9 cellular contexts compared by ENCODE assay signal in the genomic region with DNA sequence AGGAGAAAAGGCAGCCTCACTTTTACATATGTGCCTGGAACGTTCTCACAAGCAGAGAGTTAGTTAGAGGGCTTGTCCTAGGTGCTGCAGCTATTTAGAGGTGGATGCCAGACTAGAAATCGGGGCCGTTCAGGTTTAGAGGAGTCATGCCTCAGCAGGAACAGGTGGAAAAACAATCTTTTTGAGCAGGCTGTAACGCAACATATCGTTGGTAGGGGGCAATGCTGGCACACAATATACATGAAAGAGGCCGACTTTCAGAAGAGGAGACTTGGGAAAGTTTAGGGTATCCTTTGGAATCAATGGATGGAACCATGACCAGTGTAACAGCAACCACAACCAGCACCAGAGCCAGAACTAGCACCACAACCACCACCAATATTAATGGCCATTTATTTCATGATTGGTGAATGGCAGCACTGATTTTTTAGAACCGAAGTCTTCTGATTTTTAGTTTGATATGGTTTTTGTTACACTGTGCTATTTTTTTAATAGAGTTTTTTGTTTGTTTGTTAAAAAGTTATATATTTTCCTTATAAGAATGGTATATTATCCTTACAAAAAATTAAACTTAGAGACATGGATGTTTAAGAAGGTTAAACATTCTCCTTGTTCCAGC. TPM values are rescaled to one million over a fixed set of nuclear protein-coding genes. Genes with fewer than 3 reads are reported as not detected.
DNase-seq lines count a peak whose midpoint lies in the region; ATAC-seq and TF ChIP-seq lines count a peak whose summit lies in the region.
"Had no signal": no experiment of that assay in that cellular context is flagged by ENCODE, and none has a peak within 500 bp of the region (broad histone marks: within the 10 kb centered on the region; RNA-seq: fewer than 3 reads in every experiment).

No MANE protein-coding gene starts in this region.

- H3K27me3 Mint-ChIP-seq in stimulated activated memory B cell treated with anti-CD40 and anti-IgM and Interleukin-4, amounts not matched to agents 10 μg/mL and 1 μg/mL and 100 μg/mL, for 72 hours, result peaks cover 34% of the 10 kb centered on the region

- H3K4me1 Mint-ChIP-seq in stimulated activated memory B cell treated with anti-CD40 and anti-IgM and Interleukin-4, amounts not matched to agents 10 μg/mL and 1 μg/mL and 100 μg/mL, for 72 hours, result no peaks in the 10 kb centered on the region
- H3K4me1 Mint-ChIP-seq: activated naive CD4-positive, alpha-beta T cell treated with anti-CD3 and anti-CD28 coated beads, Interleukin-2, amount 50 U/mL, for 24 hours had no signal

- no peaks in the 10 kb centered on the region for H3K36me3 Mint-ChIP-seq in stimulated activated memory B cell treated with anti-CD40 and anti-IgM and Interleukin-4, amounts not matched to agents 10 μg/mL and 1 μg/mL and 100 μg/mL, for 72 hours
- H3K36me3 Mint-ChIP-seq: activated naive CD4-positive, alpha-beta T cell treated with anti-CD3 and anti-CD28 coated beads, Interleukin-2, amount 50 U/mL, for 24 hours had no signal

- H3K27ac ChIP-seq in cardiac muscle cell (no peak overlapping the region), dorsolateral prefrontal cortex (no peak overlapping the region)

- ATAC-seq in Right ventricle myocardium superior (ENCODE audit: poor library complexity), result no peak
- ATAC-seq in stimulated activated memory B cell treated with anti-CD40 and anti-IgM and Interleukin-4, amounts not matched to agents 10 μg/mL and 1 μg/mL and 100 μg/mL, for 72 hours, result peak; percentile 41
- ATAC-seq in HG02870 (IDR thresholded peaks at IDR 0.05; ENCODE audit: unreplicated experiment), result no peak

- intact Hi-C loops in Right ventricle myocardium superior (cut with DNase I), result loop anchor here (10.0 kb wide), 2 partner anchors 1251 to 1381 kb away; a partner anchor contains a TSS
- intact Hi-C loops in dorsolateral prefrontal cortex (cut with DNase I), result loop anchor here in 1 of 2 donors (5.0 kb wide), 2 partner anchors 623 to 1253 kb away; no protein-coding TSS in a partner anchor

- H3K27me3 ChIP-seq in cardiac muscle cell (no peaks in the 10 kb centered on the region), dorsolateral prefrontal cortex (no peaks in the 10 kb centered on the region)

- peak; percentile 25 to 68 for DNase-seq in cardiac muscle cell (ENCODE audit: low read depth in 1 of 2, low spot score in 1 of 2)
- no peak for DNase-seq in Right ventricle myocardium superior
- peak; percentile 76 for DNase-seq in NCI-H2171 treated with DMSO at 0.1 percent for 48 hours (lab: John Stamatoyannopoulos, UW)
- peak in 1 of 10 donors; percentile 19 for DNase-seq in dorsolateral prefrontal cortex
- DNase-seq in stimulated activated CD4-positive, alpha-beta T cell treated with anti-CD3 and anti-CD28 coated beads, Interleukin-12 subunit alpha, Interleukin-12 subunit beta, amount 100 ng/mL, for 4 hours, result no peak
- no peak for DNase-seq in NOMO-1 treated with dmso at 0.1 percent for 144 hours (lab: John Stamatoyannopoulos, UW; ENCODE audit: unreplicated experiment)

- no peak overlapping the region for H3K4me3 Mint-ChIP-seq in stimulated activated memory B cell treated with anti-CD40 and anti-IgM and Interleukin-4, amounts not matched to agents 10 μg/mL and 1 μg/mL and 100 μg/mL, for 72 hours
- H3K4me3 Mint-ChIP-seq: activated naive CD4-positive, alpha-beta T cell treated with anti-CD3 and anti-CD28 coated beads, Interleukin-2, amount 50 U/mL, for 24 hours had no signal

- no peak overlapping the region for H3K27ac Mint-ChIP-seq in stimulated activated memory B cell treated with anti-CD40 and anti-IgM and Interleukin-4, amounts not matched to agents 10 μg/mL and 1 μg/mL and 100 μg/mL, for 72 hours
- H3K27ac Mint-ChIP-seq: activated naive CD4-positive, alpha-beta T cell treated with anti-CD3 and anti-CD28 coated beads, Interleukin-2, amount 50 U/mL, for 24 hours had no signal

- no peaks in the 10 kb centered on the region for H3K9me3 ChIP-seq in cardiac muscle cell (ENCODE audit: low read depth)

- peaks cover 6% of the 10 kb centered on the region for H3K4me1 ChIP-seq in cardiac muscle cell (ENCODE audit: low read depth)

- TF ChIP-seq CTCF in cardiac muscle cell (IDR thresholded peaks at IDR 0.05; ENCODE audit: low read depth, low read length), result peak; percentile 41
- TF ChIP-seq CTCF in dorsolateral prefrontal cortex (IDR thresholded peaks at IDR 0.05 in 54 of 56, conservative IDR thresholded peaks at IDR 0.05 in 2 of 56; ENCODE audit: low read depth in 1 of 56, partially characterized antibody in 56 of 56), result peak in 40 of 56 donors; percentile 10 to 59 (median 30)

- H3K4me3 ChIP-seq in cardiac muscle cell (no peak overlapping the region), dorsolateral prefrontal cortex (no peak overlapping the region)

- H3K36me3 ChIP-seq in cardiac muscle cell, result no peaks in the 10 kb centered on the region

- H3K9me3 Mint-ChIP-seq in stimulated activated memory B cell treated with anti-CD40 and anti-IgM and Interleukin-4, amounts not matched to agents 10 μg/mL and 1 μg/mL and 100 μg/mL, for 72 hours, result no peaks in the 10 kb centered on the region
- H3K9me3 Mint-ChIP-seq: activated naive CD4-positive, alpha-beta T cell treated with anti-CD3 and anti-CD28 coated beads, Interleukin-2, amount 50 U/mL, for 24 hours had no signal

RNA-seq across cellular contexts. Expression of a gene that starts 14.9 kb away (rescaled TPM):
- 11.9 and 17.3 TPM in 2 replicates for total RNA-seq in cardiac muscle cell
- polyA plus RNA-seq in cardiac muscle cell, result 17.8 and 35.9 TPM in 2 replicates
- 6.9 TPM for total RNA-seq in Right ventricle myocardium superior
- total RNA-seq in dorsolateral prefrontal cortex, result 10 to 100 TPM; 22.7 to 60.0 (median 43.0) TPM

Comparison
In these comparisons a context has a peak if more than half of its experiments do, and no peak if none do; other contexts are left out.
1. DNase-seq: peak in cardiac muscle cell (2 of 2) and NCI-H2171 treated with DMSO at 0.1 percent for 48 hours (single experiment); none in Right ventricle myocardium superior (single experiment), stimulated activated CD4-positive, alpha-beta T cell treated with anti-CD3 and anti-CD28 coated beads, Interleukin-12 subunit alpha, Interleukin-12 subunit beta, amount 100 ng/mL, for 4 hours (single experiment) and NOMO-1 treated with dmso at 0.1 percent for 144 hours (single experiment).